In genomic region chr14:68249534-68250517, GRCh38 we compare ENCODE assay signal across 8 cellular contexts.
DNase-seq lines count a peak whose midpoint lies in the region; TF ChIP-seq lines count a peak whose summit lies in the region.

No MANE protein-coding gene starts in this region.

- no peak overlapping the region for H3K27ac Mint-ChIP-seq in endodermal cell

- no peak overlapping the region for H3K4me3 Mint-ChIP-seq in endodermal cell

- H3K9me3 ChIP-seq in muscle layer of duodenum (ENCODE audit: control insufficient read depth in 1 of 2, low read length in 2 of 2) (no peaks in the 10 kb centered on the region), endodermal cell (ENCODE audit: control insufficient read depth, low read length) (no peaks in the 10 kb centered on the region)
- no peaks in the 10 kb centered on the region for H3K9me3 ChIP-seq in effector memory CD4-positive, alpha-beta T cell (ENCODE audit: control insufficient read depth, low read length)

- H3K4me3 ChIP-seq in muscle layer of duodenum (ENCODE audit: low read depth in 1 of 2, low read length in 2 of 2) (peak overlapping the region in 1 of 2 donors; percentile 6), endodermal cell (ENCODE audit: low read length) (no peak overlapping the region)
- no peak overlapping the region for H3K4me3 ChIP-seq in effector memory CD4-positive, alpha-beta T cell (ENCODE audit: insufficient read depth, low read depth, low read length, poor library complexity, severe bottlenecking)

- DNase-seq in AG08395 (ENCODE audit: low spot score) (peak; percentile 65), M059J (ENCODE audit: low read depth) (peak; percentile 62), cerebellar cortex (ENCODE audit: low spot score) (peak; percentile 52), endodermal cell (no peak), NCI-H82 (lab: John Stamatoyannopoulos, UW) (no peak), NCI-H345 (lab: John Stamatoyannopoulos, UW) (no peak)
- DNase-seq in effector memory CD4-positive, alpha-beta T cell, result no peak

- no peak for TF ChIP-seq CTCF in endodermal cell (conservative IDR thresholded peaks at IDR 0.05)

- peaks cover 61% of the 10 kb centered on the region for H3K4me1 Mint-ChIP-seq in endodermal cell

- H3K27me3 ChIP-seq in muscle layer of duodenum (ENCODE audit: low read depth, low read length), result no peaks in the 10 kb centered on the region
- no peaks in the 10 kb centered on the region for H3K27me3 ChIP-seq in effector memory CD4-positive, alpha-beta T cell (replicated peaks; ENCODE audit: control insufficient read depth, insufficient read depth, low read length, poor library complexity, severe bottlenecking)
- H3K27me3 ChIP-seq in endodermal cell (ENCODE audit: control insufficient read depth, insufficient read depth, low read length, poor library complexity, severe bottlenecking), result no peaks in the 10 kb centered on the region

- no peak overlapping the region for H3K9ac ChIP-seq in endodermal cell (ENCODE audit: extremely low read depth, low read length, poor library complexity, severe bottlenecking)

- no peaks in the 10 kb centered on the region for H3K9me3 Mint-ChIP-seq in endodermal cell

- peaks cover 49 to 63% of the 10 kb centered on the region in 2 donors for H3K4me1 ChIP-seq in muscle layer of duodenum (ENCODE audit: control insufficient read depth in 1 of 2, insufficient read depth in 2 of 2, low read length in 2 of 2)
- H3K4me1 ChIP-seq in effector memory CD4-positive, alpha-beta T cell (ENCODE audit: control insufficient read depth, insufficient read depth, low read length, poor library complexity, severe bottlenecking), result peaks cover 7% of the 10 kb centered on the region
- peaks cover 9% of the 10 kb centered on the region for H3K4me1 ChIP-seq in endodermal cell (ENCODE audit: control insufficient read depth, insufficient read depth, low read length)

- no peaks in the 10 kb centered on the region for H3K27me3 Mint-ChIP-seq in endodermal cell (ENCODE audit: insufficient read depth)

- H3K27ac ChIP-seq in muscle layer of duodenum (ENCODE audit: low read length) (peak overlapping the region; percentile 90), endodermal cell (ENCODE audit: low read depth, low read length) (no peak overlapping the region)
- no peak overlapping the region for H3K27ac ChIP-seq in effector memory CD4-positive, alpha-beta T cell (ENCODE audit: insufficient read depth, low read length, poor library complexity, severe bottlenecking)

- H3K36me3 ChIP-seq in muscle layer of duodenum (ENCODE audit: control insufficient read depth in 1 of 2, insufficient read depth in 2 of 2, low read length in 2 of 2) (no peaks in the 10 kb centered on the region), endodermal cell (ENCODE audit: control insufficient read depth, insufficient read depth, low read length) (no peaks in the 10 kb centered on the region)
- no peaks in the 10 kb centered on the region for H3K36me3 ChIP-seq in effector memory CD4-positive, alpha-beta T cell (ENCODE audit: control insufficient read depth, insufficient read depth, low read length)

- 71 to 74% methylated on average over 1 to 4 of the region's 4 CpGs for WGBS in endodermal cell (ENCODE audit: insufficient coverage in 1 of 2, insufficient read length in 1 of 2), 2 experiments

- no peaks in the 10 kb centered on the region for H3K36me3 Mint-ChIP-seq in endodermal cell (ENCODE audit: low read depth)

Comparison
In these comparisons a context has a peak if more than half of its experiments do, and no peak if none do; other contexts are left out.
1. DNase-seq: peak in AG08395 (single experiment), M059J (single experiment) and cerebellar cortex (single experiment); none in effector memory CD4-positive, alpha-beta T cell (0 of 3), endodermal cell (single experiment), NCI-H82 (single experiment) and NCI-H345 (single experiment).